9 cellular contexts compared by ENCODE assay signal in the genomic region with DNA sequence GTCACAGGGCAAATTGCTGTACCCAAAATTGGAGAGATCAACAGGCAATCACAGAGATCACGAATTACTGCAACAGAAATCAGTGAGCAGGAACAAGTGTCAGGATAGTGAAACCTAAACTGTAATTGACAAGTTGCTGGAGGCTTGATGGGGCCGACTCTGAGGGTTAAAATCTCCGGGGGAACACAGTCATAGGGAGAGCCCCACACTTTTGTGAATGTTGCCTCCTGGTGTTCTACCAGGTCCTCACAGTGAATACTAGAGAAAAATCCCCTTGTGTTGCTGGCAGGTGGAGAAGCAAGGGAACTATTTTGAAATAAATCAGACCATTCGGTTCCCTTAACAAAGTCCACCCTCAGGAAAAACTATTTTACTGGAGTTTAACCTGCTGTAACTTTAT.
DNase-seq lines count a peak whose midpoint lies in the region; ATAC-seq and TF ChIP-seq lines count a peak whose summit lies in the region.
"Had no signal": no experiment of that assay in that cellular context is flagged by ENCODE, and none has a peak within 500 bp of the region (broad histone marks: within the 10 kb centered on the region; RNA-seq: fewer than 3 reads in every experiment).

No MANE protein-coding gene starts in this region.

- no peaks in the 10 kb centered on the region for H3K4me1 ChIP-seq in right cardiac atrium (ENCODE audit: control insufficient read depth, insufficient read depth, low read length)

- H3K9me3 Mint-ChIP-seq in Calu3 (ENCODE audit: low read depth, unreplicated experiment) (no peaks in the 10 kb centered on the region), activated B cell treated with CpG ODN at 0.5 μM for 24 hours (no peaks in the 10 kb centered on the region)

- no peaks in the 10 kb centered on the region for H3K27me3 ChIP-seq in right cardiac atrium (ENCODE audit: control insufficient read depth, insufficient read depth)

- no peak for TF ChIP-seq CTCF in Calu3 (IDR thresholded peaks at IDR 0.05; ENCODE audit: unreplicated experiment)
- no peak for TF ChIP-seq CTCF in activated B cell treated with CpG ODN at 0.5 μM for 24 hours (IDR thresholded peaks at IDR 0.05)

- H3K4me1 Mint-ChIP-seq in Calu3 (ENCODE audit: low read depth, unreplicated experiment) (peaks cover 17% of the 10 kb centered on the region), activated B cell treated with CpG ODN at 0.5 μM for 24 hours (peaks cover 5% of the 10 kb centered on the region)

- no peak overlapping the region for H3K4me3 ChIP-seq in right cardiac atrium (ENCODE audit: low read length)

- BruUV-seq in Calu3 (replicated peaks; lab: Mats Ljungman, UMichigan), result no TSS peak

- H3K4me3 Mint-ChIP-seq in Calu3 (ENCODE audit: low read depth, unreplicated experiment) (no peak overlapping the region), activated B cell treated with CpG ODN at 0.5 μM for 24 hours (no peak overlapping the region)

- no peaks in the 10 kb centered on the region for H3K9me3 ChIP-seq in right cardiac atrium (ENCODE audit: control insufficient read depth, low read length)

- POLR2A ChIA-PET in activated B cell treated with CpG ODN at 0.5 μM for 24 hours (lab: Charles Lee), result no interaction called here

- DNase-seq in Calu3, result peak; percentile 10
- DNase-seq in activated B cell treated with CpG ODN at 0.5 μM for 24 hours, result no peak
- no peak for DNase-seq in NCI-H2107 treated with DMSO at 0.1 percent for 48 hours (lab: John Stamatoyannopoulos, UW; ENCODE audit: unreplicated experiment)
- DNase-seq in posterior vena cava (ENCODE audit: low spot score), result no peak
- DNase-seq in left ventricle myocardium superior, result no peak
- DNase-seq in right cardiac atrium, result no peak

- WGBS in right cardiac atrium, result 45% methylated on average over 4 of the region's 4 CpGs

- H3K27ac Mint-ChIP-seq in Calu3 (ENCODE audit: unreplicated experiment) (no peak overlapping the region), activated B cell treated with CpG ODN at 0.5 μM for 24 hours (no peak overlapping the region)

- H3K36me3 Mint-ChIP-seq in Calu3 (ENCODE audit: insufficient read depth, unreplicated experiment), result no peaks in the 10 kb centered on the region
- H3K36me3 Mint-ChIP-seq in activated B cell treated with CpG ODN at 0.5 μM for 24 hours (ENCODE audit: low read depth), result no peaks in the 10 kb centered on the region

- CTCF ChIA-PET in Calu3 (lab: Charles Lee), result no interaction called here
- CTCF ChIA-PET in activated B cell treated with CpG ODN at 0.5 μM for 24 hours (lab: Charles Lee), result interaction anchor here (1.0 kb wide), 1 partner anchor 879 kb away, joined by 3 read pairs; no protein-coding TSS in a partner anchor

- intact Hi-C loops in Calu3 (cut with micrococcal nuclease; ENCODE audit: unreplicated experiment), result no loop called here
- intact Hi-C loops in activated B cell treated with CpG ODN at 0.5 μM for 24 hours (cut with micrococcal nuclease), result loop anchor here (1.0 to 5.0 kb wide), 2 partner anchors 299 to 880 kb away; no protein-coding TSS in a partner anchor
- intact Hi-C loops in posterior vena cava (cut with DNase I), result no loop called here
- intact Hi-C loops in left ventricle myocardium superior (cut with micrococcal nuclease), result no loop called here
- intact Hi-C loops in right cardiac atrium (cut with DNase I), result no loop called here

- H3K27ac ChIP-seq in right cardiac atrium (ENCODE audit: low read length), result no peak overlapping the region
- H3K27ac ChIP-seq: VCaP had no signal

- peak; percentile 95 for ATAC-seq in GM19023 (IDR thresholded peaks at IDR 0.05; ENCODE audit: unreplicated experiment)
- ATAC-seq in HG03039 (IDR thresholded peaks at IDR 0.05; ENCODE audit: unreplicated experiment), result peak; percentile 95
- ATAC-seq in activated B cell treated with CpG ODN at 0.5 μM for 24 hours (ENCODE audit: low read depth), result peak; percentile 65
- ATAC-seq in left ventricle myocardium superior, result no peak
- ATAC-seq in right cardiac atrium, result no peak

- H3K27me3 Mint-ChIP-seq in Calu3 (ENCODE audit: unreplicated experiment), result no peaks in the 10 kb centered on the region
- H3K27me3 Mint-ChIP-seq in activated B cell treated with CpG ODN at 0.5 μM for 24 hours, result peaks cover 4% of the 10 kb centered on the region

Comparison
In these comparisons a context has a peak if more than half of its experiments do, and no peak if none do; other contexts are left out.
1. ATAC-seq: peak in GM19023 (single experiment), HG03039 (single experiment) and activated B cell treated with CpG ODN at 0.5 μM for 24 hours (single experiment); none in left ventricle myocardium superior (single experiment) and right cardiac atrium (0 of 2).